Comparison of ENCODE assay signal across 8 cellular contexts in the genomic region with DNA sequence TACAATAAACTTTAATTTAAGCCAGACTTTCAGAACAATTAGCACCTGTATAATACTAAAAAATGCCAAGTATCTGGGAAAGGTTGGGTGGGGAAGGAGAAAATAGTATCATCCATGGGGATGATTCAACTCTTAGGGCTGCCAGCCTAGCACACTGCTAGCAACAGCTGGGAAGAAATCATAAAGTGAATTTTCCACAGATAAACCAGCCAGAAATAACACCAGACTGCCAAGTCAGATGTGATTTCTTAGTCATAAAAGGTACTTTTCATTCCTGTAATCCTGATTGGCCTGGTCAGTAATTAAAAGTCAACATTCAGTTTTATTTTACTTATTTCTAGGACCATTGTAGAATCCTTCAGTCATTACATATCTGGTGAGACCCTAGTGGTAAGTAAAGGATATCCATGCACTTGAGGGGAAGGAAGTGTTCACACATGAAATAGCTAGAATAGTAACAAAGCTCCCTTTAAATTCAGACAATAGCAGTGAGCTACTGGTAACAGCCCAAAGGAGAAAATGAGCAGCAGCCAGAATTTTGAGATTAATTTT. TPM values are rescaled to one million over a fixed set of nuclear protein-coding genes. Genes with fewer than 3 reads are reported as not detected.
A peak's percentile ranks its signal among the peaks of the same experiment; 100 is the strongest.
DNase-seq lines count a peak whose midpoint lies in the region; ATAC-seq, FAIRE-seq and TF ChIP-seq lines count a peak whose summit lies in the region.

No MANE protein-coding gene starts in this region.

- peak; percentile 15; the same call in 1 of the 2 replicates for TF ChIP-seq CTCF in OCI-LY1 (IDR thresholded peaks at IDR 0.05; ENCODE audit: low read length)

- no peak overlapping the region for H3K9ac ChIP-seq in OCI-LY1 (ENCODE audit: low read length)
- H3K9ac ChIP-seq in skeletal muscle satellite cell (ENCODE audit: low read depth, low read length) = peak overlapping the region; percentile 77

- no peak overlapping the region for H3K4me3 ChIP-seq in OCI-LY1 (ENCODE audit: low read depth, low read length, poor library complexity, severe bottlenecking)
- H3K4me3 ChIP-seq in esophagus (ENCODE audit: low read depth in 1 of 2, low read length in 2 of 2) = no peak overlapping the region
- H3K4me3 ChIP-seq in skeletal muscle satellite cell (ENCODE audit: low read length) = peak overlapping the region; percentile 40
- H3K4me3 ChIP-seq in small intestine (ENCODE audit: low read depth in 1 of 2, low read length in 2 of 2) = no peak overlapping the region

- ATAC-seq in GM21515 (IDR thresholded peaks at IDR 0.05; ENCODE audit: unreplicated experiment) = peak; percentile 2

- H3K79me2 ChIP-seq in OCI-LY1 (ENCODE audit: insufficient read depth, low read length) = no peaks in the 10 kb centered on the region

- 0 out of 2 replicates have a peak, but pooled peaks cover 3% of the 10 kb centered on the region for H4K20me1 ChIP-seq in OCI-LY1 (ENCODE audit: insufficient read depth, low read length)

- H3K4me2 ChIP-seq in OCI-LY1 (ENCODE audit: low read length) (no peak overlapping the region), skeletal muscle satellite cell (ENCODE audit: low read length) (peak overlapping the region; percentile 77)

- no peaks in the 10 kb centered on the region for H3F3A ChIP-seq in OCI-LY1 (ENCODE audit: insufficient read depth, low read length)

- no peak overlapping the region for H3K27ac ChIP-seq in OCI-LY1 (ENCODE audit: low read depth, low read length, poor library complexity, severe bottlenecking)
- peak overlapping the region; percentile 12 to 42 for H3K27ac ChIP-seq in esophagus (ENCODE audit: low read depth in 2 of 2, low read length in 1 of 2)
- H3K27ac ChIP-seq in small intestine (ENCODE audit: low read depth in 1 of 2, low read length in 1 of 2) = peak overlapping the region in 1 of 2 donors; percentile 75

- H3K36me3 ChIP-seq in OCI-LY1 (ENCODE audit: insufficient read depth, low read length) (no peaks in the 10 kb centered on the region), esophagus (ENCODE audit: control insufficient read depth in 2 of 2, insufficient read depth in 2 of 2, low read length in 1 of 2) (no peaks in the 10 kb centered on the region), skeletal muscle satellite cell (ENCODE audit: insufficient read depth, low read length) (no peaks in the 10 kb centered on the region), small intestine (ENCODE audit: control insufficient read depth in 2 of 2, insufficient read depth in 2 of 2, low read length in 2 of 2) (no peaks in the 10 kb centered on the region)

- peaks cover 25% of the 10 kb centered on the region for H3K4me1 ChIP-seq in OCI-LY1 (ENCODE audit: insufficient read depth, low read length, severe bottlenecking)
- peaks cover 0 to 3% of the 10 kb centered on the region in 2 donors for H3K4me1 ChIP-seq in esophagus (ENCODE audit: control insufficient read depth in 2 of 2, insufficient read depth in 2 of 2, low read length in 1 of 2)
- peaks cover 56% of the 10 kb centered on the region for H3K4me1 ChIP-seq in skeletal muscle satellite cell (ENCODE audit: control insufficient read depth, insufficient read depth, low read length)
- peaks cover 2 to 3% of the 10 kb centered on the region in 2 donors for H3K4me1 ChIP-seq in small intestine (ENCODE audit: control insufficient read depth in 2 of 2, insufficient read depth in 1 of 2, low read depth in 1 of 2, low read length in 1 of 2)

- no peak overlapping the region for H2AFZ ChIP-seq in OCI-LY1 (ENCODE audit: low read length)

- TF ChIP-seq POLR2A in GM12891 (IDR thresholded peaks at IDR 0.05; ENCODE audit: low read depth, low read length) = no peak

- no peak for DNase-seq in small intestine
- no peak for DNase-seq in NCI-H524 treated with DMSO at 0.1 percent for 48 hours (lab: John Stamatoyannopoulos, UW)
- no peak for DNase-seq in activated naive CD4-positive, alpha-beta T cell treated with anti-CD3 and anti-CD28 coated beads, Interleukin-2, amount 50 U/mL, for 16 hours
- no peak for DNase-seq in GM12891 (ENCODE audit: insufficient read length, low spot score)

- H3K9me3 ChIP-seq in OCI-LY1 (ENCODE audit: low read length) (no peaks in the 10 kb centered on the region), esophagus (ENCODE audit: control insufficient read depth in 2 of 2, insufficient read depth in 1 of 2, low read depth in 1 of 2, low read length in 1 of 2) (no peaks in the 10 kb centered on the region), skeletal muscle satellite cell (replicated peaks; ENCODE audit: low read length) (no peaks in the 10 kb centered on the region), small intestine (ENCODE audit: control insufficient read depth, low read depth) (no peaks in the 10 kb centered on the region)

- no peaks in the 10 kb centered on the region for H3K9me2 ChIP-seq in OCI-LY1 (ENCODE audit: low read depth, low read length)

- H3K27me3 ChIP-seq in OCI-LY1 (ENCODE audit: insufficient read depth, low read length) (no peaks in the 10 kb centered on the region), esophagus (ENCODE audit: control insufficient read depth in 1 of 2, insufficient read depth in 2 of 2, low read length in 2 of 2) (no peaks in the 10 kb centered on the region), skeletal muscle satellite cell (ENCODE audit: control insufficient read depth, insufficient read depth, low read length) (no peaks in the 10 kb centered on the region), small intestine (ENCODE audit: control insufficient read depth in 2 of 2, insufficient read depth in 2 of 2, low read length in 2 of 2) (no peaks in the 10 kb centered on the region)

- FAIRE-seq in small intestine (lab: Jason Lieb, UNC) (no peak), GM12891 (lab: Jason Lieb, UNC) (no peak)

TF ChIP-seq in GM12891, 5 proteins besides CTCF, POLR2A, EP300 and RAD21:
- TF ChIP-seq TAF1 (IDR thresholded peaks at IDR 0.05; ENCODE audit: low read depth, low read length) (no peak), POU2F2 (IDR thresholded peaks at IDR 0.05; ENCODE audit: low read depth, low read length) (no peak)

RNA-seq across cellular contexts. Expression of a gene that starts 59.4 kb away (rescaled TPM):
- polyA plus RNA-seq in esophagus = 10 to 100 TPM; 11.0 to 14.4 TPM
- 161 and 180 TPM in 2 replicates for total RNA-seq in skeletal muscle satellite cell (2012; rRNA removed)
- polyA plus RNA-seq in small intestine = 10 to 100 TPM in 2 of 3 donors, 1 to 10 TPM in 1; 8.3 to 22.2 (median 21.3) TPM
- polyA plus RNA-seq in GM12891 (2012; ENCODE audit: low read depth, missing spikeins) = 14.0 TPM
